In the genomic region with DNA sequence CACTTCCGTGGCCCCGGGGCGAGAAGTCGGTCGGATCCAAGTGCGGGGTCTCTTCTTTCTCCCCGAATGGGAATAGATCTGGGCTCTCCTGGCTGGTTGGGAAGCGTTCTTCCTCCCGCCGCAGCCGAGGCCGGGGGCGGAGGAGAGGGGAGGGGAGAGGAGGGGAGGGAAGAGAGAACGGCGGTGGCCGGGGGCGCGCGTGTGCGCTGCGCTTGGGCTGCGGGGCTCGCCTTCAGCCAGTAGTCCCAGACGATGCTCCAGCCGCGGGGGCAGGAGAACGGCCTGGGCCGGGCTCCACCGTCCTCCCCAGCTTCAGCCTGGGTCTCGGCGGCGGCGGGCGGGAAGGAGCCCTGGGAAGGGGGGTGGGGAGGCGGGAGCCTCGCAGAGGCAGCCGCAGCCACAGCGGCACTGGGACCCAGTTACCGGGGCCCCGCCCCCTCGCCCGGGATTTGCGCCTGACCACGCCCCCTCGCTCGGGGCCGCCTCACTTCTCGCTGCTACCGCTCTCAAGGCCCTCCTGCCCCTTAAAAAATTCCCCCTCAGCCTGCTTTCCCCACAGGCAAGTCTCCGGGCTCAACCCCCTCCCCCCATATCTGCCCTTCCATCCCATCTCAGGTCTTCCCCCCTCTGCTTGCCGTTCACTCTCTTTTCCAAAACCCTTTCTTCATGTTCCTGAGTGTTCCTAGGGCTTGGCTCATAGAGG, we compare ENCODE assay signal across 8 cellular contexts. TPM values are rescaled to one million over a fixed set of nuclear protein-coding genes. Genes with fewer than 3 reads are reported as not detected.
DNase-seq lines count a peak whose midpoint lies in the region; ATAC-seq and TF ChIP-seq lines count a peak whose summit lies in the region.

A gene (minus strand): TSS at position 421 of the 703 bp plus-strand sequence. CDS start 802 bp downstream, outside the sequence.

- in situ Hi-C loops in mammary epithelial cell (cut with MboI; ENCODE audit: low sequenced_read_pairs in 2 of 2), result no loop called here

- H3K36me3 ChIP-seq in MG63 (no peaks in the 10 kb centered on the region), mammary epithelial cell (ENCODE audit: insufficient read depth, low read length) (no peaks in the 10 kb centered on the region), skeletal muscle tissue (ENCODE audit: control insufficient read depth in 3 of 3, insufficient read depth in 3 of 3, low read length in 3 of 3) (no peaks in the 10 kb centered on the region)

- peak within 1 kb of the TSS; percentile 81 for H2AFZ ChIP-seq in mammary epithelial cell (ENCODE audit: low read depth, low read length)

- BruUV-seq in mammary epithelial cell (replicated peaks; lab: Mats Ljungman, UMichigan), result no TSS peak

- ATAC-seq in GM21619 (IDR thresholded peaks at IDR 0.05; ENCODE audit: unreplicated experiment) (no peak), HG03159 (IDR thresholded peaks at IDR 0.05; ENCODE audit: unreplicated experiment) (no peak)

- peaks cover 28% of the 10 kb centered on the region for H3K79me2 ChIP-seq in mammary epithelial cell (ENCODE audit: insufficient read depth, low read length)

- WGBS in mammary epithelial cell (ENCODE audit: low coverage, missing lambda C conversion rate), result 38% methylated on average over 1 of the region's 51 CpGs

- peak within 1 kb of the TSS; percentile 48 for H3K4me3 Mint-ChIP-seq in T-helper 2 cell treated with Interferon-gamma antibody and Interleukin-4, amounts not matched to agents 5 μg/mL and 100 μg/mL, for 36 hours

- no peaks in the 10 kb centered on the region for H3K9me3 Mint-ChIP-seq in T-helper 2 cell treated with Interferon-gamma antibody and Interleukin-4, amounts not matched to agents 5 μg/mL and 100 μg/mL, for 36 hours

- H3K4me2 ChIP-seq in mammary epithelial cell (ENCODE audit: insufficient read depth, low read depth, low read length), result peak within 1 kb of the TSS; percentile 75

- H3K27me3 ChIP-seq in MG63, result no peaks in the 10 kb centered on the region
- H3K27me3 ChIP-seq in mammary epithelial cell (ENCODE audit: insufficient read depth, low read length), result no peaks in the 10 kb centered on the region
- peaks cover 0 to 10% (median 0%) of the 10 kb centered on the region in 3 donors for H3K27me3 ChIP-seq in skeletal muscle tissue (ENCODE audit: control insufficient read depth in 3 of 3, insufficient read depth in 3 of 3, low read length in 3 of 3)

- no peaks in the 10 kb centered on the region for H4K20me1 ChIP-seq in mammary epithelial cell (ENCODE audit: insufficient read depth, low read length)

- DNase-seq in DMS 273 (lab: John Stamatoyannopoulos, UW; ENCODE audit: unreplicated experiment), result peak; percentile 87
- peak; percentile 67 for DNase-seq in MG63
- DNase-seq in T-helper 2 cell treated with Interferon-gamma antibody and Interleukin-4, amounts not matched to agents 5 μg/mL and 100 μg/mL, for 36 hours (ENCODE audit: low spot score), result peak; percentile 12
- peak; percentile 37 for DNase-seq in mammary epithelial cell
- DNase-seq in iPS-NIHi11 (ENCODE audit: low spot score), result peak; percentile 89

- H3K36me3 Mint-ChIP-seq in T-helper 2 cell treated with Interferon-gamma antibody and Interleukin-4, amounts not matched to agents 5 μg/mL and 100 μg/mL, for 36 hours (ENCODE audit: low read depth), result no peaks in the 10 kb centered on the region

- CTCF ChIA-PET in mammary epithelial cell (lab: Charles Lee; ENCODE audit: low non-redundant PET), result no interaction called here

- intact Hi-C loops in mammary epithelial cell (cut with micrococcal nuclease), result loop anchor here (2.0 kb wide), 1 partner anchor 35 kb away; a partner anchor contains a TSS

- H3K27ac ChIP-seq in mammary epithelial cell (ENCODE audit: insufficient read depth, low read depth, low read length) (peak within 1 kb of the TSS; percentile 23), skeletal muscle tissue (ENCODE audit: low read depth, low read length) (peak within 1 kb of the TSS; percentile 12)

- H3K4me1 ChIP-seq in mammary epithelial cell (ENCODE audit: insufficient read depth, low read length) (peaks cover 4% of the 10 kb centered on the region), skeletal muscle tissue (ENCODE audit: control insufficient read depth in 3 of 3, insufficient read depth in 3 of 3, low read length in 3 of 3) (peaks cover 0 to 3% (median 0%) of the 10 kb centered on the region in 3 donors)

- H3K4me1 Mint-ChIP-seq in T-helper 2 cell treated with Interferon-gamma antibody and Interleukin-4, amounts not matched to agents 5 μg/mL and 100 μg/mL, for 36 hours (ENCODE audit: low read depth), result peaks cover 9% of the 10 kb centered on the region

- peaks cover 50% of the 10 kb centered on the region for H3K27me3 Mint-ChIP-seq in T-helper 2 cell treated with Interferon-gamma antibody and Interleukin-4, amounts not matched to agents 5 μg/mL and 100 μg/mL, for 36 hours (ENCODE audit: low read depth)

- TF ChIP-seq CTCF in mammary epithelial cell (conservative IDR thresholded peaks at IDR 0.05 in 1 of 2, IDR thresholded peaks at IDR 0.05 in 1 of 2; ENCODE audit: extremely low read depth in 1 of 2, insufficient read depth in 1 of 2, low read depth in 1 of 2, low read length in 2 of 2), result no peak

- H3K9ac ChIP-seq in mammary epithelial cell (ENCODE audit: insufficient read depth, low read length), result peak within 1 kb of the TSS; percentile 61
- peak within 1 kb of the TSS; percentile 59 to 65 (median 62) for H3K9ac ChIP-seq in skeletal muscle tissue (ENCODE audit: low read depth in 1 of 3, low read length in 3 of 3)

- H3K9me3 ChIP-seq in MG63, result no peaks in the 10 kb centered on the region
- H3K9me3 ChIP-seq in mammary epithelial cell (replicated peaks; ENCODE audit: insufficient read depth, low read length), result no peaks in the 10 kb centered on the region
- H3K9me3 ChIP-seq in skeletal muscle tissue (ENCODE audit: control insufficient read depth in 3 of 3, low read length in 3 of 3), result no peaks in the 10 kb centered on the region

- H3K4me3 ChIP-seq in MG63, result peak within 1 kb of the TSS; percentile 62
- peak within 1 kb of the TSS; percentile 54 to 65 (median 64) for H3K4me3 ChIP-seq in mammary epithelial cell (replicated peaks in 1 of 3; ENCODE audit: insufficient read depth in 1 of 3, low read depth in 2 of 3, low read length in 3 of 3)
- peak within 1 kb of the TSS; percentile 55 to 65 (median 57) for H3K4me3 ChIP-seq in skeletal muscle tissue (ENCODE audit: low read length in 3 of 3)

- dilution Hi-C loops in mammary epithelial cell (cut with HindIII; ENCODE audit: low sequenced_read_pairs), result no loop called here

- no peak within 1 kb of the TSS for H3K27ac Mint-ChIP-seq in T-helper 2 cell treated with Interferon-gamma antibody and Interleukin-4, amounts not matched to agents 5 μg/mL and 100 μg/mL, for 36 hours

RNA-seq across cellular contexts. Expression of the gene that starts here (rescaled TPM):
- total RNA-seq in MG63 (2014; rRNA removed; shearing (Covaris generic); ENCODE audit: low replicate concordance), result 8.2 and 10.3 TPM in 2 replicates
- total RNA-seq in mammary epithelial cell, result 10 to 100 TPM in 1 of 2 donors, 1 to 10 TPM in 1; 5.5 to 16.0 TPM
- polyA plus RNA-seq in mammary epithelial cell, result 8.9 TPM
- polyA minus RNA-seq in mammary epithelial cell, result 18.8 TPM
- 4.2 TPM for total RNA-seq in skeletal muscle tissue

Comparison
In these comparisons a context has a peak if more than half of its experiments do, and no peak if none do; other contexts are left out.
1. DNase-seq: peak in every context shown above with its lines; median percentile 89 in iPS-NIHi11; 87 in DMS 273; 67 in MG63; 37 in mammary epithelial cell; 12 in T-helper 2 cell treated with Interferon-gamma antibody and Interleukin-4, amounts not matched to agents 5 μg/mL and 100 μg/mL, for 36 hours.